In the genomic region with DNA sequence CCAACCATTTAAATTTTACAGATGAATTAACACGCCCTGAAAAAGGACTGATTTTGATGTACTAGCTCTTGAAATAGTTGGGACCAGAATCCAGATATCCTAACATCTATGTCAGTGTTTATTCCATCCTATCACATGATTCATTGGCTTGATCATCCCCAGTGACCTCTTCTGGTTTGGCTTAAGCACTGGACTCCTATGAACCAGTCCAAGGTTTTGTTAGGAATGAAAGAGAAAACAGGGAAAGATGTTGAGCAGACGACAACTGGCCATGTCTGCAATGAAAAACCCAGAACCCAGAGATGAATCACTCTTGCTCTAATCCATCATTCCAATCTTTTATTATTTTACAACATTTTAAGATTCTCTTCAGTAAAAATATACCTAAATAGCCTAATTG, we compare ENCODE assay signal across 30 cellular contexts.
"Had no signal": no experiment of that assay in that cellular context is flagged by ENCODE, and none has a peak within 500 bp of the region (broad histone marks: within the 10 kb centered on the region; RNA-seq: fewer than 3 reads in every experiment).

No MANE protein-coding gene starts in this region.

- H3K9ac ChIP-seq: neural progenitor cell had no signal

- H3K36me3 ChIP-seq: cardiac muscle cell, neural progenitor cell, transverse colon had no signal

- H3K4me1 Mint-ChIP-seq: activated B cell treated with CpG ODN at 0.5 μM for 24 hours; activated CD8-positive, alpha-beta memory T cell treated with anti-CD3 and anti-CD28 coated beads, Interleukin-2, amount 10 ng/mL, durations not matched to agents 7 days and 5 days; activated naive CD4-positive, alpha-beta T cell treated with anti-CD3 and anti-CD28 coated beads, Interleukin-2, amount 50 U/mL, for 24 hours; activated naive CD8-positive, alpha-beta T cell treated with anti-CD3 and anti-CD28 coated beads, Interleukin-2, amount 50 U/mL, for 24 hours; brain; immature natural killer cell; memory B cell; natural killer cell; neural progenitor cell had no signal

- H3K27me3 ChIP-seq: cardiac muscle cell, neural progenitor cell, testis, transverse colon had no signal

- H2AFZ ChIP-seq: neural progenitor cell had no signal

- H3K4me1 ChIP-seq: testis, transverse colon had no signal

- H3K9me3 ChIP-seq: testis, transverse colon had no signal

- H3K27me3 Mint-ChIP-seq: activated B cell treated with CpG ODN at 0.5 μM for 24 hours; activated CD8-positive, alpha-beta memory T cell treated with anti-CD3 and anti-CD28 coated beads, Interleukin-2, amount 10 ng/mL, durations not matched to agents 7 days and 5 days; activated naive CD4-positive, alpha-beta T cell treated with anti-CD3 and anti-CD28 coated beads, Interleukin-2, amount 50 U/mL, for 24 hours; activated naive CD8-positive, alpha-beta T cell treated with anti-CD3 and anti-CD28 coated beads, Interleukin-2, amount 50 U/mL, for 24 hours; brain; effector memory CD8-positive, alpha-beta T cell; memory B cell had no signal

- FAIRE-seq: kidney had no signal

- H3K4me2 ChIP-seq: neural progenitor cell had no signal

- ATAC-seq: activated CD8-positive, alpha-beta memory T cell treated with anti-CD3 and anti-CD28 coated beads, Interleukin-2, amount 10 ng/mL, durations not matched to agents 7 days and 5 days; activated CD8-positive, alpha-beta T cell treated with anti-CD3 and anti-CD28 coated beads, Interleukin-2, amount 10 ng/mL, durations not matched to agents 7 days and 5 days; activated naive CD8-positive, alpha-beta T cell treated with anti-CD3 and anti-CD28 coated beads, Interleukin-2, amount 50 U/mL, for 24 hours; effector memory CD8-positive, alpha-beta T cell; left colon; natural killer cell; right cardiac atrium had no signal

- H3K36me3 Mint-ChIP-seq: activated CD8-positive, alpha-beta memory T cell treated with anti-CD3 and anti-CD28 coated beads, Interleukin-2, amount 10 ng/mL, durations not matched to agents 7 days and 5 days; activated naive CD4-positive, alpha-beta T cell treated with anti-CD3 and anti-CD28 coated beads, Interleukin-2, amount 50 U/mL, for 24 hours; brain; immature natural killer cell; memory B cell; neural progenitor cell had no signal

- H3K27ac ChIP-seq: cardiac muscle cell, neural progenitor cell, testis, transverse colon had no signal

- DNase-seq: activated B cell treated with CpG ODN at 0.5 μM for 24 hours; activated CD8-positive, alpha-beta memory T cell treated with anti-CD3 and anti-CD28 coated beads, Interleukin-2, amount 10 ng/mL, durations not matched to agents 7 days and 5 days; activated CD8-positive, alpha-beta T cell treated with anti-CD3 and anti-CD28 coated beads, Interleukin-2, amount 10 ng/mL, durations not matched to agents 7 days and 5 days; activated naive CD8-positive, alpha-beta T cell treated with anti-CD3 and anti-CD28 coated beads, Interleukin-2, amount 50 U/mL, for 24 hours; activated T-cell treated with anti-CD3 and anti-CD28 coated beads, Interleukin-2, amount 50 U/mL, for 48 hours; aorta; cortex of kidney; effector memory CD8-positive, alpha-beta T cell; erythroblast; head of caudate nucleus; hypothalamus; immature natural killer cell; kidney; left colon; natural killer cell; occipital lobe; posterior cingulate gyrus; right cardiac atrium; stimulated activated CD4-positive, alpha-beta T cell treated with anti-CD3 and anti-CD28 coated beads, Interleukin-2, amount 100 ng/mL, for 48 hours; stimulated activated naive CD4-positive, alpha-beta T cell treated with Interleukin-2 at 50 U/mL for 16 hours; T-helper 1 cell; testis; transverse colon had no signal

- H3K27ac Mint-ChIP-seq: activated B cell treated with CpG ODN at 0.5 μM for 24 hours; activated CD8-positive, alpha-beta memory T cell treated with anti-CD3 and anti-CD28 coated beads, Interleukin-2, amount 10 ng/mL, durations not matched to agents 7 days and 5 days; activated CD8-positive, alpha-beta T cell treated with anti-CD3 and anti-CD28 coated beads, Interleukin-2, amount 10 ng/mL, durations not matched to agents 7 days and 5 days; activated naive CD4-positive, alpha-beta T cell treated with anti-CD3 and anti-CD28 coated beads, Interleukin-2, amount 50 U/mL, for 24 hours; activated naive CD8-positive, alpha-beta T cell treated with anti-CD3 and anti-CD28 coated beads, Interleukin-2, amount 50 U/mL, for 24 hours; activated T-helper 2 cell treated with anti-CD3 and anti-CD28 coated beads, Interferon-gamma antibody, Interleukin-2, Interleukin-4, amounts not matched to agents 10 μg/mL and 5 μg/mL and 100 μg/mL, durations not matched to agents 14 hours and 24 hours and 36 hours; brain; effector memory CD8-positive, alpha-beta T cell; immature natural killer cell; memory B cell; natural killer cell; neural progenitor cell; T-helper 2 cell treated with Interferon-gamma antibody and Interleukin-4, amounts not matched to agents 5 μg/mL and 100 μg/mL, for 36 hours had no signal

- H3K4me3 ChIP-seq: cardiac muscle cell, neural progenitor cell, testis, transverse colon had no signal

- H3K9me3 Mint-ChIP-seq: activated naive CD4-positive, alpha-beta T cell treated with anti-CD3 and anti-CD28 coated beads, Interleukin-2, amount 50 U/mL, for 24 hours; activated naive CD8-positive, alpha-beta T cell treated with anti-CD3 and anti-CD28 coated beads, Interleukin-2, amount 50 U/mL, for 24 hours; activated T-helper 2 cell treated with anti-CD3 and anti-CD28 coated beads, Interferon-gamma antibody, Interleukin-2, Interleukin-4, amounts not matched to agents 10 μg/mL and 5 μg/mL and 100 μg/mL, durations not matched to agents 14 hours and 24 hours and 36 hours; memory B cell; neural progenitor cell; T-helper 2 cell treated with Interferon-gamma antibody and Interleukin-4, amounts not matched to agents 5 μg/mL and 100 μg/mL, for 36 hours had no signal

- H3K4me3 Mint-ChIP-seq: activated B cell treated with CpG ODN at 0.5 μM for 24 hours; activated CD8-positive, alpha-beta memory T cell treated with anti-CD3 and anti-CD28 coated beads, Interleukin-2, amount 10 ng/mL, durations not matched to agents 7 days and 5 days; activated CD8-positive, alpha-beta T cell treated with anti-CD3 and anti-CD28 coated beads, Interleukin-2, amount 10 ng/mL, durations not matched to agents 7 days and 5 days; activated naive CD4-positive, alpha-beta T cell treated with anti-CD3 and anti-CD28 coated beads, Interleukin-2, amount 50 U/mL, for 24 hours; activated naive CD8-positive, alpha-beta T cell treated with anti-CD3 and anti-CD28 coated beads, Interleukin-2, amount 50 U/mL, for 24 hours; brain; effector memory CD8-positive, alpha-beta T cell; immature natural killer cell; memory B cell; natural killer cell; neural progenitor cell; T-helper 2 cell treated with Interferon-gamma antibody and Interleukin-4, amounts not matched to agents 5 μg/mL and 100 μg/mL, for 36 hours had no signal
